28 cellular contexts compared by ENCODE assay signal in the genomic region with DNA sequence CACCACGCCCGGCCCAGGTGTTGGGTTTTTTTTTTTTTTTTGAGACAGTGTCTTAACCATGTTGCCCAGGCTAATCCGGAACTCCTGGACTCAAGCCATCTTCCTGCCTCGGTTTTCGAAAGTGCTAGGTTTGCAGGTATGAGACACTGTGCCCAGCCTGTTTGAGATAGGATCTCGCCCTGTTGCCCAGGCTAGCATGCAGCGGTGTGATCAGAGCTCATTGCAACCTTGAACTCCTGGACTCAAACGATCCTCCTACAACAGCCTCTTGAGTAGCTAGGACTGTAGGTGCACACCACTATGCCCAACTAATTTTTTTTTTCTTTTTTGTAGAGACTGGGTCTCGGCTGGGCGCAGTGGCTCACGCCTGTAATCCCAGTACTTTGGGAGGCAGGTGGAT. TPM values are rescaled to one million over a fixed set of nuclear protein-coding genes. Genes with fewer than 3 reads are reported as not detected.
"Had no signal": no experiment of that assay in that cellular context is flagged by ENCODE, and none has a peak within 500 bp of the region (broad histone marks: within the 10 kb centered on the region; RNA-seq: fewer than 3 reads in every experiment).

No MANE protein-coding gene starts in this region.

- H3K4me3 ChIP-seq: ascending aorta, breast epithelium, cardiac muscle cell, esophagus muscularis mucosa, gastroesophageal sphincter had no signal

- DNase-seq: activated B cell treated with CpG ODN at 0.5 μM for 24 hours; activated CD4-positive, alpha-beta T cell treated with anti-CD3 and anti-CD28 coated beads for 48 hours; activated CD4-positive, alpha-beta T cell treated with anti-CD3 and anti-CD28 coated beads, Interleukin-2, amount 50 U/mL, for 1 hour; activated CD4-positive, alpha-beta T cell treated with anti-CD3 and anti-CD28 coated beads, Interleukin-2, amount 50 U/mL, for 48 hours; activated CD8-positive, alpha-beta memory T cell treated with anti-CD3 and anti-CD28 coated beads, Interleukin-2, amount 10 ng/mL, durations not matched to agents 7 days and 5 days; activated CD8-positive, alpha-beta memory T cell treated with anti-CD3 and anti-CD28 coated beads, Interleukin-2, amount 50 U/mL, for 4 hours; activated CD8-positive, alpha-beta T cell treated with anti-CD3 and anti-CD28 coated beads for 36 hours; activated naive CD4-positive, alpha-beta T cell treated with anti-CD3 and anti-CD28 coated beads, Interleukin-2, amount 10 ng/mL, durations not matched to agents 7 days and 5 days; activated naive CD8-positive, alpha-beta T cell treated with anti-CD3 and anti-CD28 coated beads, Interleukin-2, amount 10 ng/mL, durations not matched to agents 7 days and 5 days; activated T-cell treated with anti-CD3 and anti-CD28 coated beads, Interleukin-2, amount 50 U/mL, for 1 hour; activated T-cell treated with anti-CD3 and anti-CD28 coated beads, Interleukin-2, amount 50 U/mL, for 48 hours; cortex of kidney; dermis blood vessel endothelial cell; effector CD4-positive, alpha-beta T cell; effector memory CD8-positive, alpha-beta T cell; erythroblast; foreskin keratinocyte; T-helper 1 cell; T-helper 17 cell; T1000; WERI-Rb-1 had no signal

- H3K27me3 ChIP-seq: ascending aorta, breast epithelium, cardiac muscle cell, esophagus muscularis mucosa, foreskin keratinocyte, gastroesophageal sphincter had no signal

- H3K27ac ChIP-seq: ascending aorta, cardiac muscle cell, esophagus muscularis mucosa, foreskin keratinocyte, gastroesophageal sphincter, WERI-Rb-1 had no signal

- H3K9me3 ChIP-seq: ascending aorta, breast epithelium, esophagus muscularis mucosa, gastroesophageal sphincter had no signal

- H3K4me1 ChIP-seq: ascending aorta, breast epithelium, esophagus muscularis mucosa, foreskin keratinocyte, gastroesophageal sphincter had no signal

- ATAC-seq: activated CD4-positive, CD25-positive, alpha-beta regulatory T cell treated with anti-CD3 and anti-CD28 coated beads, Interleukin-2, amount 50 U/mL, for 24 hours; activated CD8-positive, alpha-beta memory T cell treated with anti-CD3 and anti-CD28 coated beads, Interleukin-2, amount 10 ng/mL, durations not matched to agents 7 days and 5 days; activated CD8-positive, alpha-beta T cell treated with anti-CD3 and anti-CD28 coated beads for 36 hours; activated naive CD4-positive, alpha-beta T cell treated with anti-CD3 and anti-CD28 coated beads, Interleukin-2, amount 50 U/mL, for 72 hours; effector memory CD8-positive, alpha-beta T cell; foreskin keratinocyte; gastroesophageal sphincter; T-helper 17 cell had no signal

RNA-seq across cellular contexts. Expression of a gene that starts 20.3 kb away (rescaled TPM):
- total RNA-seq: ascending aorta had no signal

RNA-seq across cellular contexts. Expression of a gene that starts 40.2 kb away (rescaled TPM):
- total RNA-seq: ascending aorta, dermis blood vessel endothelial cell, foreskin keratinocyte had no signal
